Comparison of ENCODE assay signal across 25 cellular contexts in genomic region chr11:60235318-60235717, GRCh38. TPM values are rescaled to one million over a fixed set of nuclear protein-coding genes. Genes with fewer than 3 reads are reported as not detected.
"Had no signal": no experiment of that assay in that cellular context is flagged by ENCODE, and none has a peak within 500 bp of the region (broad histone marks: within the 10 kb centered on the region; RNA-seq: fewer than 3 reads in every experiment).

No MANE protein-coding gene starts in this region.

- H3K36me3 ChIP-seq: heart right ventricle, neutrophil, right lobe of liver, tibial nerve, upper lobe of right lung, vagina had no signal

- H3K4me1 ChIP-seq: psoas muscle, right lobe of liver, testis, tibial nerve, upper lobe of right lung, vagina had no signal

- DNase-seq: dorsolateral prefrontal cortex; effector CD8-positive, alpha-beta T cell; heart right ventricle; hypothalamus; kidney glomerular epithelial cell; mesendoderm; naive thymus-derived CD8-positive, alpha-beta T cell; psoas muscle; retina; right lobe of liver; stimulated activated CD4-positive, alpha-beta T cell treated with anti-CD3 and anti-CD28 coated beads, Interleukin-2, amount 100 ng/mL, for 24 hours; stimulated activated CD4-positive, alpha-beta T cell treated with anti-CD3 and anti-CD28 coated beads, Interleukin-4, amount 100 ng/mL, for 4 hours; stimulated activated naive B cell treated with anti-CD40 and anti-IgM and Interleukin-4, amounts not matched to agents 10 μg/mL and 1 μg/mL and 100 μg/mL, for 72 hours; stimulated activated naive CD8-positive, alpha-beta T cell treated with anti-CD3 and anti-CD28 coated beads, Interleukin-15, amount 100 ng/mL, for 72 hours; testis; upper lobe of right lung had no signal

- H3K9me3 ChIP-seq: heart right ventricle, neutrophil, psoas muscle, right lobe of liver, testis, tibial nerve, upper lobe of right lung, vagina had no signal

- ATAC-seq: esophagus mucosa; heart right ventricle; naive thymus-derived CD8-positive, alpha-beta T cell; psoas muscle; stimulated activated naive B cell treated with anti-CD40 and anti-IgM and Interleukin-4, amounts not matched to agents 10 μg/mL and 1 μg/mL and 100 μg/mL, for 72 hours; stimulated activated naive CD8-positive, alpha-beta T cell treated with anti-CD3 and anti-CD28 coated beads, Interleukin-15, amount 100 ng/mL, for 72 hours; upper lobe of right lung had no signal

- H3K27ac ChIP-seq: dorsolateral prefrontal cortex, neutrophil, psoas muscle, right lobe of liver, testis, tibial nerve, upper lobe of right lung, vagina had no signal

- H3K4me3 ChIP-seq: dorsolateral prefrontal cortex, heart right ventricle, psoas muscle, right lobe of liver, testis, tibial nerve, upper lobe of right lung, vagina had no signal

- H3K27me3 ChIP-seq: heart right ventricle, neutrophil, right lobe of liver, testis, tibial nerve, upper lobe of right lung, vagina had no signal

RNA-seq across cellular contexts. Expression of gene MS4A4E, which starts 7.6 kb away (rescaled TPM):
- total RNA-seq: fibroblast of lung; frontal cortex; lung microvascular endothelial cell; naive thymus-derived CD8-positive, alpha-beta T cell; osteoblast; skeletal muscle tissue had no signal

RNA-seq across cellular contexts. Expression of gene MS4A4A, which starts 45.1 kb away (rescaled TPM):
- total RNA-seq: fibroblast of lung, lung microvascular endothelial cell had no signal

RNA-seq across cellular contexts. Expression of gene MS4A6A, which starts 52.4 kb away (rescaled TPM):
- total RNA-seq: fibroblast of lung, lung microvascular endothelial cell had no signal
